ENCODE assay signal across 8 cellular contexts in the genomic region with DNA sequence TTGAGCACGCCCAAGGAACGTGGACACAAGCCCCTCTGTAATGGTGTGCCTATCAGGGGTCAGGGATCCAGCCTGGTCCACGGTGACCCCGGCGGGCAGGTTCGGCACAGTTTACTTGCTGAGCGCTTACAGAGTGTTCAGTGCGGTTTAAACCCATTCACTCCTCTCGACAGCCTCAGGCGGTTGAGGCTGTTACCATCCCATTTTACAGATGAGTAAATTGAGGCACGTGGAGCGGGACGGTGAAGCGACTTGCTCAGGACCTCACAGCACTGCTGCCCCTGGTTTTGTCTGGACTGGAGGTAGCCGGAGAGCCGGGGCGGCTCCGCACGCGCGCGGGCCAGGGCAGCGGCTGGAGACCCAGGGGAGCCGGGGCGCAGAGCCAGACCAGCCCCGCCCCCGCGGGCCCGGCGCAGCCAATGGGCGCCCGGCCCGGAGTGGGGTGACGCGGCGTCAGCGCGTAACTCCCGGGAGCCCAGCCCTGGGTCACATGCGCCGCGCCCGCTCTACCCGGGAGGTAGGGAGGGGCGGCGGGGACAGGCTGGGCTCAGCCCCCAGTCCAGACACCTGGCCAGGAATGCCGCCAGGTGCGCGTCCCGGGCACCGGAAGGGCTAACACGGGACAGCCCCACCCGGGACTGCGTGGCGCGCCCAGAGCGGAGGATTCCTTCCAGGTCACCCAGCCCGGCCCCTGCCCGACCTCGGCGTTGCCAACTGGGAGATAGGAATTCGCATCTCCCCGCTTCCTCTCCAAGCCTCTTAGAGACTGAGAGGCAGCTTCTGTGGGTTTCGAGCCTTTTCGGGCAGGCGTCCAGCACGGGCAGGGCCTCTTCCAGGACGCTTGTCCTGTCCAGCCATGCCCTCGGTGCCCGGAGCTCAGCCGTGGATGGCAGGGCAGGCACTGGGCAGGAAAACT. TPM values are rescaled to one million over a fixed set of nuclear protein-coding genes. Genes with fewer than 3 reads are reported as not detected.
DNase-seq lines count a peak whose midpoint lies in the region; ATAC-seq lines count a peak whose summit lies in the region.

No MANE protein-coding gene starts in this region.

- intact Hi-C loops in left colon (cut with DNase I, micrococcal nuclease), result no loop called here

- peak; percentile 93 for DNase-seq in A172 (ENCODE audit: low spot score)
- peak; percentile 57 for DNase-seq in NCI-H446 treated with DMSO at 0.1 percent for 48 hours (lab: John Stamatoyannopoulos, UW)
- peak; percentile 76 to 81 for DNase-seq in activated CD4-positive, alpha-beta T cell treated with anti-CD3 and anti-CD28 coated beads for 4 hours
- DNase-seq in left colon, result peak; percentile 94 to 95
- DNase-seq in stimulated activated CD4-positive, alpha-beta T cell treated with anti-CD3 and anti-CD28 coated beads, Interleukin-1b, Interleukin-23, amount 100 ng/mL, for 48 hours, result peak; percentile 77

- peak overlapping the region; percentile 100 for H3K27ac ChIP-seq in cingulate gyrus (ENCODE audit: low read depth, low read length)

- ATAC-seq in GM18861 (IDR thresholded peaks at IDR 0.05; ENCODE audit: unreplicated experiment) (peak; percentile 40), HG03095 (IDR thresholded peaks at IDR 0.05; ENCODE audit: unreplicated experiment) (peak; percentile 49), left colon (peak; percentile 72)

RNA-seq across cellular contexts. Expression of a gene that starts 3.3 kb away (rescaled TPM):
- total RNA-seq in A172 (2014; rRNA removed; shearing (Covaris generic)), result 92.5 and 132 TPM in 2 replicates
- 100 to 1,000 TPM; 125 to 161 TPM for total RNA-seq in left colon

Comparison
In these comparisons a context has a peak if more than half of its experiments do, and no peak if none do; other contexts are left out.
1. Peak in every context shown above with its lines: DNase-seq, ATAC-seq and H3K27ac ChIP-seq.